Comparison of ENCODE assay signal across 1 cellular context in the genomic region with DNA sequence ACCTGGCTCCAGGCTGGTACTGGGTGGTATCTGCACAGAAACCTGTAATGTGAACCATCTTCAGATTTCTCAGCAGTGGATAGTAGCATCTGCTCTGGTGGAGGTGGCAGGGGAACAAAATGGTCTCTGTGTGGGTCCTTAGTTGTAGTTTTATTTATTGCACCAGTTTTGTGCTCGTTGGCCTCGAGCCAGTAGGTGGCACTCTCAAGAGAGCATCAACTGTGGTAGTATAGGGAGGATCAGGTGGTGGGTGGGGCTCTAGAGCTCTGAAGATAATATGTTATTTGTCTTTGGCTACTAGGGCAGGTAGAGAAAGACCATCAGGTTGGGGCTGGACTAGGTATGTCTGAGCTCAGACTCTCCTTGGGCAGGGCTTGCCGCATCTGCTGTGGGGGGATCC.
TF ChIP-seq lines count a peak whose summit lies in the region.

No MANE protein-coding gene starts in this region.

TF ChIP-seq in H1, 55 proteins besides CTCF, POLR2A, EP300 and RAD21:
- TF ChIP-seq SP4 (IDR thresholded peaks at IDR 0.05; ENCODE audit: low read length) (no peak), TEAD4 (IDR thresholded peaks at IDR 0.05; ENCODE audit: low read depth, low read length) (no peak), KDM5A (IDR thresholded peaks at IDR 0.05; ENCODE audit: low read length) (no peak), CEBPB (IDR thresholded peaks at IDR 0.05; ENCODE audit: low read depth, low read length) (no peak), CTBP2 (IDR thresholded peaks at IDR 0.05; ENCODE audit: borderline replicate concordance, insufficient read depth, insufficient read length, low read length) (no peak), NANOG (IDR thresholded peaks at IDR 0.05; ENCODE audit: insufficient read depth, low read depth, low read length, poor library complexity, severe bottlenecking) (no peak), RXRA (IDR thresholded peaks at IDR 0.05; ENCODE audit: insufficient read depth, low read depth, low read length) (no peak), SIRT6 (IDR thresholded peaks at IDR 0.05; ENCODE audit: low read length) (no peak), RNF2 (IDR thresholded peaks at IDR 0.05; ENCODE audit: borderline replicate concordance, low read depth, low read length, missing control alignments, poor library complexity, severe bottlenecking) (no peak), GTF2F1 (IDR thresholded peaks at IDR 0.05; ENCODE audit: borderline replicate concordance, low read depth, low read length) (no peak), HDAC2 (IDR thresholded peaks at IDR 0.05; ENCODE audit: borderline replicate concordance in 1 of 2, low read depth in 2 of 2, low read length in 2 of 2) (no peak), YY1 (IDR thresholded peaks at IDR 0.05; ENCODE audit: low read depth, low read length) (no peak; the same call in 1 of the 2 replicates)
- TF ChIP-seq, protein P1, sequence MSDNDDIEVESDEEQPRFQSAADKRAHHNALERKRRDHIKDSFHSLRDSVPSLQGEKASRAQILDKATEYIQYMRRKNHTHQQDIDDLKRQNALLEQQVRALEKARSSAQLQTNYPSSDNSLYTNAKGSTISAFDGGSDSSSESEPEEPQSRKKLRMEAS (IDR thresholded peaks at IDR 0.05): no peak
- TF ChIP-seq, protein P2, sequence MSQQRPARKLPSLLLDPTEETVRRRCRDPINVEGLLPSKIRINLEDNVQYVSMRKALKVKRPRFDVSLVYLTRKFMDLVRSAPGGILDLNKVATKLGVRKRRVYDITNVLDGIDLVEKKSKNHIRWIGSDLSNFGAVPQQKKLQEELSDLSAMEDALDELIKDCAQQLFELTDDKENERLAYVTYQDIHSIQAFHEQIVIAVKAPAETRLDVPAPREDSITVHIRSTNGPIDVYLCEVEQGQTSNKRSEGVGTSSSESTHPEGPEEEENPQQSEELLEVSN (IDR thresholded peaks at IDR 0.05): no peak
- TF ChIP-seq, protein P3, sequence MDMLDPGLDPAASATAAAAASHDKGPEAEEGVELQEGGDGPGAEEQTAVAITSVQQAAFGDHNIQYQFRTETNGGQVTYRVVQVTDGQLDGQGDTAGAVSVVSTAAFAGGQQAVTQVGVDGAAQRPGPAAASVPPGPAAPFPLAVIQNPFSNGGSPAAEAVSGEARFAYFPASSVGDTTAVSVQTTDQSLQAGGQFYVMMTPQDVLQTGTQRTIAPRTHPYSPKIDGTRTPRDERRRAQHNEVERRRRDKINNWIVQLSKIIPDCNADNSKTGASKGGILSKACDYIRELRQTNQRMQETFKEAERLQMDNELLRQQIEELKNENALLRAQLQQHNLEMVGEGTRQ (IDR thresholded peaks at IDR 0.05; ENCODE audit: low read length): no peak
